Comparison of ENCODE assay signal across 7 cellular contexts in genomic region chr1:94792876-94793605, GRCh38. TPM values are rescaled to one million over a fixed set of nuclear protein-coding genes. Genes with fewer than 3 reads are reported as not detected.
DNase-seq lines count a peak whose midpoint lies in the region; ATAC-seq and TF ChIP-seq lines count a peak whose summit lies in the region.

No MANE protein-coding gene starts in this region.

- no peaks in the 10 kb centered on the region; the same call in 1 of the 2 replicates for H3F3A ChIP-seq in Loucy (ENCODE audit: low read depth)

- no peak for TF ChIP-seq CTCF in Loucy (conservative IDR thresholded peaks at IDR 0.05; ENCODE audit: low read length)
- TF ChIP-seq CTCF in fibroblast of the aortic adventitia (IDR thresholded peaks at IDR 0.05; ENCODE audit: insufficient read depth, low read length): no peak

- peaks cover 5% of the 10 kb centered on the region for H3K4me1 Mint-ChIP-seq in stimulated activated effector memory CD8-positive, alpha-beta T cell treated with anti-CD3 and anti-CD28 coated beads, Interleukin-12 subunit alpha, Interleukin-12 subunit beta, amount 100 ng/mL, for 72 hours

- H3K79me2 ChIP-seq in Loucy (ENCODE audit: insufficient read depth, low read length): no peaks in the 10 kb centered on the region

- H3K4me1 ChIP-seq in Loucy (ENCODE audit: insufficient read depth, low read length, poor library complexity, severe bottlenecking): peaks cover 43% of the 10 kb centered on the region

- H3K27me3 ChIP-seq in Loucy (ENCODE audit: insufficient read depth, low read length, poor library complexity, severe bottlenecking): no peaks in the 10 kb centered on the region

- no peaks in the 10 kb centered on the region for H3K36me3 Mint-ChIP-seq in stimulated activated effector memory CD8-positive, alpha-beta T cell treated with anti-CD3 and anti-CD28 coated beads, Interleukin-12 subunit alpha, Interleukin-12 subunit beta, amount 100 ng/mL, for 72 hours

- DNase-seq in fibroblast of the aortic adventitia (ENCODE audit: low read depth): peak; percentile 87
- DNase-seq in stimulated activated effector memory CD8-positive, alpha-beta T cell treated with anti-CD3 and anti-CD28 coated beads, Interleukin-12 subunit alpha, Interleukin-12 subunit beta, amount 100 ng/mL, for 72 hours (ENCODE audit: low spot score in 2 of 2): no peak
- no peak for DNase-seq in HPDE6-E6E7 (ENCODE audit: extremely low spot score)
- DNase-seq in NCI-H146 treated with DMSO at 0.1 percent for 48 hours (lab: John Stamatoyannopoulos, UW; ENCODE audit: unreplicated experiment): no peak
- DNase-seq in LoVo (ENCODE audit: low spot score): no peak

- H3K27ac Mint-ChIP-seq in stimulated activated effector memory CD8-positive, alpha-beta T cell treated with anti-CD3 and anti-CD28 coated beads, Interleukin-12 subunit alpha, Interleukin-12 subunit beta, amount 100 ng/mL, for 72 hours: peak overlapping the region; percentile 49

- H3K9ac ChIP-seq in Loucy (ENCODE audit: low read depth, low read length, poor library complexity, severe bottlenecking): no peak overlapping the region

- peaks cover 2% of the 10 kb centered on the region for H3K9me3 Mint-ChIP-seq in stimulated activated effector memory CD8-positive, alpha-beta T cell treated with anti-CD3 and anti-CD28 coated beads, Interleukin-12 subunit alpha, Interleukin-12 subunit beta, amount 100 ng/mL, for 72 hours

- H4K20me1 ChIP-seq in Loucy (ENCODE audit: insufficient read depth, low read length, poor library complexity, severe bottlenecking): no peaks in the 10 kb centered on the region

- H2AFZ ChIP-seq in Loucy (ENCODE audit: low read length): no peak overlapping the region; the same call in 1 of the 2 replicates

- peak overlapping the region; percentile 25 for H3K4me2 ChIP-seq in Loucy (ENCODE audit: low read depth, low read length, poor library complexity, severe bottlenecking)

- H3K9me2 ChIP-seq in Loucy (replicated peaks; ENCODE audit: low read depth, low read length): no peaks in the 10 kb centered on the region

- H3K9me3 ChIP-seq in Loucy (ENCODE audit: insufficient read depth, low read depth, low read length): no peaks in the 10 kb centered on the region

- H3K4me3 ChIP-seq in Loucy (ENCODE audit: low read length, poor library complexity, severe bottlenecking) (no peak overlapping the region), fibroblast of the aortic adventitia (ENCODE audit: low read depth, low read length) (no peak overlapping the region)

- no peaks in the 10 kb centered on the region for H3K36me3 ChIP-seq in Loucy (ENCODE audit: insufficient read depth, low read length)

- no peak overlapping the region for H3K4me3 Mint-ChIP-seq in stimulated activated effector memory CD8-positive, alpha-beta T cell treated with anti-CD3 and anti-CD28 coated beads, Interleukin-12 subunit alpha, Interleukin-12 subunit beta, amount 100 ng/mL, for 72 hours

- peak; percentile 20 for ATAC-seq in GM21526 (IDR thresholded peaks at IDR 0.05; ENCODE audit: low FRiP score, unreplicated experiment)
- no peak for ATAC-seq in stimulated activated effector memory CD8-positive, alpha-beta T cell treated with anti-CD3 and anti-CD28 coated beads, Interleukin-12 subunit alpha, Interleukin-12 subunit beta, amount 100 ng/mL, for 72 hours

RNA-seq across cellular contexts. Expression of gene SLC44A3, which starts 27.1 kb away (rescaled TPM):
- 1.6 and 2.9 TPM in 2 replicates for total RNA-seq in fibroblast of the aortic adventitia (ENCODE audit: low replicate concordance)
